ENCODE assay signal across 27 cellular contexts in genomic region chrX:106281383-106281782, GRCh38.
"Had no signal": no experiment of that assay in that cellular context is flagged by ENCODE, and none has a peak within 500 bp of the region (broad histone marks: within the 10 kb centered on the region; RNA-seq: fewer than 3 reads in every experiment).

No MANE protein-coding gene starts in this region.

- H3K27me3 ChIP-seq: colonic mucosa, esophagus squamous epithelium, gastrocnemius medialis, left lung had no signal

- H3K4me1 Mint-ChIP-seq: endodermal cell, mesothelial cell of epicardium, naive B cell had no signal

- H3K36me3 Mint-ChIP-seq: mesothelial cell of epicardium, naive B cell had no signal

- H3K4me3 ChIP-seq: colonic mucosa, esophagus squamous epithelium, gastrocnemius medialis, heart right ventricle, left lung, lower lobe of right lung, mucosa of descending colon had no signal

- H3K27ac Mint-ChIP-seq: dendritic cell treated with granulocyte-macrophage colony-stimulating factor and Interleukin-4, amounts not matched to agents 40 ng/mL and 50 ng/mL, for 4 days; endodermal cell; mesothelial cell of epicardium; naive B cell had no signal

- ATAC-seq: esophagus mucosa, gastrocnemius medialis, heart right ventricle, left cardiac atrium, left lung, left ventricle myocardium superior, lower lobe of right lung, mucosa of descending colon had no signal

- H3K27me3 Mint-ChIP-seq: dendritic cell treated with granulocyte-macrophage colony-stimulating factor and Interleukin-4, amounts not matched to agents 40 ng/mL and 50 ng/mL, for 4 days; naive B cell had no signal

- H3K36me3 ChIP-seq: colonic mucosa, esophagus squamous epithelium, gastrocnemius medialis, heart right ventricle, left lung, lower lobe of right lung had no signal

- FAIRE-seq: endometrium, islet of Langerhans, keratinocyte had no signal

- H3K4me1 ChIP-seq: colonic mucosa, esophagus squamous epithelium, gastrocnemius medialis, heart right ventricle, left lung, lower lobe of right lung had no signal

- H3K9me3 Mint-ChIP-seq: dendritic cell treated with granulocyte-macrophage colony-stimulating factor and Interleukin-4, amounts not matched to agents 40 ng/mL and 50 ng/mL, for 4 days had no signal

- DNase-seq: colonic mucosa; cortex of kidney; effector CD8-positive, alpha-beta T cell; endodermal cell; erythroblast; esophagus squamous epithelium; foreskin fibroblast; foreskin melanocyte; gastrocnemius medialis; glutamatergic neuron; head of caudate nucleus; heart right ventricle; hippocampal formation; left cardiac atrium; left lung; left ventricle myocardium superior; lower lobe of right lung; mesenchymal stem cell; mucosa of descending colon; naive B cell had no signal

- H3K27ac ChIP-seq: colonic mucosa, epithelial cell of prostate, esophagus squamous epithelium, gastrocnemius medialis, heart right ventricle, left lung, lower lobe of right lung had no signal

- H3K4me3 Mint-ChIP-seq: dendritic cell treated with granulocyte-macrophage colony-stimulating factor and Interleukin-4, amounts not matched to agents 40 ng/mL and 50 ng/mL, for 4 days; endodermal cell; mesothelial cell of epicardium; naive B cell had no signal

- H3K9me3 ChIP-seq: colonic mucosa, esophagus squamous epithelium, gastrocnemius medialis, heart right ventricle, left lung, lower lobe of right lung, mucosa of descending colon had no signal
